Comparison of ENCODE assay signal across 1 cellular context in genomic region chr7:103141753-103142404, GRCh38.
TF ChIP-seq lines count a peak whose summit lies in the region.

No MANE protein-coding gene starts in this region.

TF ChIP-seq in IMR-90, 13 proteins besides CTCF, POLR2A, EP300 and RAD21 (continued from another document):
- TF ChIP-seq ELK1 (IDR thresholded peaks at IDR 0.05; ENCODE audit: borderline replicate concordance, low read depth, low read length) (no peak), MAFK (IDR thresholded peaks at IDR 0.05; ENCODE audit: low read depth, low read length) (no peak), BHLHE40 (IDR thresholded peaks at IDR 0.05; ENCODE audit: low read depth, low read length) (no peak), FOS (IDR thresholded peaks at IDR 0.05; ENCODE audit: low read depth, low read length) (no peak), MXI1 (IDR thresholded peaks at IDR 0.05; ENCODE audit: borderline replicate concordance, low read depth, low read length) (no peak), CEBPB (IDR thresholded peaks at IDR 0.05; ENCODE audit: low read depth, low read length) (no peak), NFE2L2 (IDR thresholded peaks at IDR 0.05; ENCODE audit: low read depth, low read length) (no peak), CHD1 (IDR thresholded peaks at IDR 0.05; ENCODE audit: low read depth, low read length) (no peak)
TF ChIP-seq in IMR-90: peak in this region for 0.
